ENCODE assay signal across 1 cellular context in the genomic region with DNA sequence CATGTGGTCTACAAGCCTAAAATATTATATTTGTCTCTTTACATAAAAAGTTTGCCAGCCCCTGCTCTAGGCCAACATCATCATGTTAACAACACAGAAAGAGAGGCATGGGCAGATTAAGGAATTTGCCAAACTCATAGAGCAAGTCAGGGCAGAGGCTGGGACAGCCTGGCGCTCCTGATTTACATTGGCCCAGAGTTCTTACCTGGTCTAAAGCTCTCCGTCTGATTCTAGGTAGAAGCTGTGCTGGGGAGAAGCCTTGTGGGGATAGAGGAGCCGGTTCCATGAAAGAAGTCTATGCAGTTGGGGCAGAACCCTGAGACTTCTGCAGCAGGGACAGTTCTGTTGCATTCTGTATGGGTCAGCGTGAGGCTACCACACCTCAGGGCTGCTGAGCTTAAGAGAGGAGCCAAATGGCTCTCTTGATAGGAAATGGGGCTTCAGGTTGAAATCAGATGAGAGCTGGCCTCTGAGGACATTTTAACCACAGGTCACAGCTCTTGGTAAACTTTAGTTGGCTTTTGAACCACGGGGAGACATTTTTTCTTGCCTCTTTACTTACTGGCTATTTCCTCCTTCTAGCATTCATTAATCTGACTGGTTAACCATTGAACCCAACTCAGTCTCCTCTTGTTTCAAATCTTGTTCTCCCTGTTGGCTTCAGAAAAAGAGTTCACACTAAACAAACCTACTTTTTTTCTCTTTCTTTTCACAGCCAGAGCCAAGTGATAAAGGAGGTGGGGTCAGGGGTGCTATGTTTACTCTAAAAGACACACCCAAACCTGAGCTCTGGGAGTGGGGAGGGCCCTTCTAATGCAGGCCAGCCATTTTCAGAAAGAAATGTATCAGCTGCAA.
TF ChIP-seq lines count a peak whose summit lies in the region.

No MANE protein-coding gene starts in this region.

TF ChIP-seq in K562, 482 proteins besides CTCF, POLR2A, EP300 and RAD21 (continued from another document and continues in another):
- TF ChIP-seq, protein P1, sequence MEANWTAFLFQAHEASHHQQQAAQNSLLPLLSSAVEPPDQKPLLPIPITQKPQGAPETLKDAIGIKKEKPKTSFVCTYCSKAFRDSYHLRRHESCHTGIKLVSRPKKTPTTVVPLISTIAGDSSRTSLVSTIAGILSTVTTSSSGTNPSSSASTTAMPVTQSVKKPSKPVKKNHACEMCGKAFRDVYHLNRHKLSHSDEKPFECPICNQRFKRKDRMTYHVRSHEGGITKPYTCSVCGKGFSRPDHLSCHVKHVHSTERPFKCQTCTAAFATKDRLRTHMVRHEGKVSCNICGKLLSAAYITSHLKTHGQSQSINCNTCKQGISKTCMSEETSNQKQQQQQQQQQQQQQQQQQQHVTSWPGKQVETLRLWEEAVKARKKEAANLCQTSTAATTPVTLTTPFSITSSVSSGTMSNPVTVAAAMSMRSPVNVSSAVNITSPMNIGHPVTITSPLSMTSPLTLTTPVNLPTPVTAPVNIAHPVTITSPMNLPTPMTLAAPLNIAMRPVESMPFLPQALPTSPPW (CRISPR knock-in tag; IDR thresholded peaks at IDR 0.05) = peak; percentile 39; the same call in 1 of the 2 replicates
- 0 out of 2 replicates have a peak, but pooled peaks have one; percentile 2 for TF ChIP-seq KLF13 (tag; IDR thresholded peaks at IDR 0.05; ENCODE audit: borderline replicate concordance, low read depth)
- TF ChIP-seq CTBP1 (IDR thresholded peaks at IDR 0.05; ENCODE audit: borderline replicate concordance) = no peak; the same call in 1 of the 2 replicates
- 0 out of 2 replicates have a peak, but pooled peaks have one; percentile 19 for TF ChIP-seq JUND (IDR thresholded peaks at IDR 0.05; ENCODE audit: borderline replicate concordance, low read depth, low read length)
- TF ChIP-seq JUND (tag; IDR thresholded peaks at IDR 0.05; ENCODE audit: borderline replicate concordance, low read depth, low read length) = no peak; the same call in 1 of the 3 replicates
- TF ChIP-seq NR2C2 (CRISPR knock-in tag; IDR thresholded peaks at IDR 0.05) = no peak
- TF ChIP-seq NR2C2 (tag; IDR thresholded peaks at IDR 0.05) = peak; percentile 37; the same call in 1 of the 2 replicates
- TF ChIP-seq NR2F6 (CRISPR knock-in tag; IDR thresholded peaks at IDR 0.05) = no peak
- TF ChIP-seq NR2C1 (IDR thresholded peaks at IDR 0.05) = no peak
- 0 out of 2 replicates have a peak, but pooled peaks have one; percentile 9 for TF ChIP-seq NR2C1 (tag; IDR thresholded peaks at IDR 0.05)
- no peak for TF ChIP-seq TCF7 (IDR thresholded peaks at IDR 0.05; ENCODE audit: borderline replicate concordance)
- TF ChIP-seq CXXC5 (CRISPR knock-in tag; IDR thresholded peaks at IDR 0.05) = 0 out of 2 replicates have a peak, but pooled peaks have one; percentile 3
- peak; percentile 24; the same call in 1 of the 2 replicates for TF ChIP-seq ARID1B (IDR thresholded peaks at IDR 0.05)
- TF ChIP-seq ZNF444 (CRISPR knock-in tag; IDR thresholded peaks at IDR 0.05) = no peak
- TF ChIP-seq NFXL1 (CRISPR knock-in tag; IDR thresholded peaks at IDR 0.05) = no peak
- TF ChIP-seq PTBP1 (IDR thresholded peaks at IDR 0.05; ENCODE audit: low read depth, low read length) = no peak
- no peak for TF ChIP-seq AFF4 (CRISPR knock-in tag; IDR thresholded peaks at IDR 0.05)
- TF ChIP-seq LARP7 (IDR thresholded peaks at IDR 0.05) = no peak
- TF ChIP-seq RERE (CRISPR knock-in tag; IDR thresholded peaks at IDR 0.05; ENCODE audit: borderline replicate concordance) = no peak
- 0 out of 2 replicates have a peak, but pooled peaks have one; percentile 12 for TF ChIP-seq CREB3L1 (IDR thresholded peaks at IDR 0.05; ENCODE audit: borderline replicate concordance, low read depth)
- TF ChIP-seq GATAD2A (IDR thresholded peaks at IDR 0.05) = no peak
- TF ChIP-seq HMG20B (CRISPR knock-in tag; IDR thresholded peaks at IDR 0.05) = no peak
- TF ChIP-seq NFE2 (IDR thresholded peaks at IDR 0.05; ENCODE audit: low read depth) = no peak
- 0 out of 2 replicates have a peak, but pooled peaks have one; percentile 22 for TF ChIP-seq ELF2 (CRISPR knock-in tag; IDR thresholded peaks at IDR 0.05)
- TF ChIP-seq DPF2 (IDR thresholded peaks at IDR 0.05) = no peak
- TF ChIP-seq KLF6 (CRISPR knock-in tag; IDR thresholded peaks at IDR 0.05; ENCODE audit: borderline replicate concordance) = peak; percentile 2; the same call in 1 of the 2 replicates
- TF ChIP-seq, protein P2, sequence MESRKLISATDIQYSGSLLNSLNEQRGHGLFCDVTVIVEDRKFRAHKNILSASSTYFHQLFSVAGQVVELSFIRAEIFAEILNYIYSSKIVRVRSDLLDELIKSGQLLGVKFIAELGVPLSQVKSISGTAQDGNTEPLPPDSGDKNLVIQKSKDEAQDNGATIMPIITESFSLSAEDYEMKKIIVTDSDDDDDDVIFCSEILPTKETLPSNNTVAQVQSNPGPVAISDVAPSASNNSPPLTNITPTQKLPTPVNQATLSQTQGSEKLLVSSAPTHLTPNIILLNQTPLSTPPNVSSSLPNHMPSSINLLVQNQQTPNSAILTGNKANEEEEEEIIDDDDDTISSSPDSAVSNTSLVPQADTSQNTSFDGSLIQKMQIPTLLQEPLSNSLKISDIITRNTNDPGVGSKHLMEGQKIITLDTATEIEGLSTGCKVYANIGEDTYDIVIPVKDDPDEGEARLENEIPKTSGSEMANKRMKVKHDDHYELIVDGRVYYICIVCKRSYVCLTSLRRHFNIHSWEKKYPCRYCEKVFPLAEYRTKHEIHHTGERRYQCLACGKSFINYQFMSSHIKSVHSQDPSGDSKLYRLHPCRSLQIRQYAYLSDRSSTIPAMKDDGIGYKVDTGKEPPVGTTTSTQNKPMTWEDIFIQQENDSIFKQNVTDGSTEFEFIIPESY (CRISPR knock-in tag; IDR thresholded peaks at IDR 0.05) = peak; percentile 52; the same call in 1 of the 2 replicates
- TF ChIP-seq RCOR1 (IDR thresholded peaks at IDR 0.05; ENCODE audit: borderline replicate concordance in 1 of 2, low read depth in 2 of 2, low read length in 2 of 2) = 0 out of 4 replicates have a peak, but pooled peaks of 1 of the 2 experiments have one; percentile 33
- no peak for TF ChIP-seq CEBPZ (IDR thresholded peaks at IDR 0.05; ENCODE audit: borderline replicate concordance, low read depth, low read length)
- TF ChIP-seq, protein P3, sequence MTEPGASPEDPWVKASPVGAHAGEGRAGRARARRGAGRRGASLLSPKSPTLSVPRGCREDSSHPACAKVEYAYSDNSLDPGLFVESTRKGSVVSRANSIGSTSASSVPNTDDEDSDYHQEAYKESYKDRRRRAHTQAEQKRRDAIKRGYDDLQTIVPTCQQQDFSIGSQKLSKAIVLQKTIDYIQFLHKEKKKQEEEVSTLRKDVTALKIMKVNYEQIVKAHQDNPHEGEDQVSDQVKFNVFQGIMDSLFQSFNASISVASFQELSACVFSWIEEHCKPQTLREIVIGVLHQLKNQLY (CRISPR knock-in tag; conservative IDR thresholded peaks at IDR 0.05) = no peak
- no peak for TF ChIP-seq NCOA2 (IDR thresholded peaks at IDR 0.05; ENCODE audit: partially characterized antibody in 2 of 2)
- no peak for TF ChIP-seq ZNF780A (CRISPR knock-in tag; IDR thresholded peaks at IDR 0.05)
- TF ChIP-seq XRCC3 (IDR thresholded peaks at IDR 0.05) = no peak
- no peak for TF ChIP-seq MTA2 (IDR thresholded peaks at IDR 0.05; ENCODE audit: low read depth)
- TF ChIP-seq KHSRP (IDR thresholded peaks at IDR 0.05) = no peak
- TF ChIP-seq ZNF197 (CRISPR knock-in tag; IDR thresholded peaks at IDR 0.05; ENCODE audit: low read depth) = peak; percentile 25; the same call in 1 of the 2 replicates
- no peak for TF ChIP-seq NR4A1 (CRISPR knock-in tag; IDR thresholded peaks at IDR 0.05)
- TF ChIP-seq NR4A1 (tag; IDR thresholded peaks at IDR 0.05) = no peak
- no peak for TF ChIP-seq ZNF324 (CRISPR knock-in tag; IDR thresholded peaks at IDR 0.05)
- 0 out of 2 replicates have a peak, but pooled peaks have one; percentile 14 for TF ChIP-seq CBFA2T3 (IDR thresholded peaks at IDR 0.05)
- TF ChIP-seq SRF (CRISPR knock-in tag; IDR thresholded peaks at IDR 0.05) = no peak
- no peak for TF ChIP-seq MED1 (CRISPR knock-in tag; IDR thresholded peaks at IDR 0.05; ENCODE audit: borderline replicate concordance)
